1 cellular context compared by ENCODE assay signal in genomic region chr10:132270721-132271457, GRCh38.
TF ChIP-seq lines count a peak whose summit lies in the region.

No MANE protein-coding gene starts in this region.

TF ChIP-seq in GM23338, 12 proteins besides CTCF, POLR2A, EP300 and RAD21 (continued from another document):
- no peak for TF ChIP-seq ZNF462 (CRISPR knock-in tag; IDR thresholded peaks at IDR 0.05)
- no peak for TF ChIP-seq NANOG (IDR thresholded peaks at IDR 0.05; ENCODE audit: borderline replicate concordance)
- TF ChIP-seq ZNF331 (CRISPR knock-in tag; IDR thresholded peaks at IDR 0.05; ENCODE audit: low read depth) = no peak
- TF ChIP-seq EZH2phosphoT487 (IDR thresholded peaks at IDR 0.05; ENCODE audit: unreplicated experiment) = no peak
- TF ChIP-seq CREB1 (CRISPR knock-in tag; IDR thresholded peaks at IDR 0.05; ENCODE audit: low read depth) = no peak
- no peak for TF ChIP-seq JUNB (IDR thresholded peaks at IDR 0.05; ENCODE audit: unreplicated experiment)
- TF ChIP-seq STAT1 (IDR thresholded peaks at IDR 0.05; ENCODE audit: unreplicated experiment) = no peak
